8 cellular contexts compared by ENCODE assay signal in genomic region chr1:107935396-107936064, GRCh38. TPM values are rescaled to one million over a fixed set of nuclear protein-coding genes. Genes with fewer than 3 reads are reported as not detected.
DNase-seq lines count a peak whose midpoint lies in the region; ATAC-seq and TF ChIP-seq lines count a peak whose summit lies in the region.

No MANE protein-coding gene starts in this region.

- no peaks in the 10 kb centered on the region for H3K9me3 ChIP-seq in CD4-positive, alpha-beta T cell (ENCODE audit: control insufficient read depth, low read length)

- no peaks in the 10 kb centered on the region for H3K36me3 Mint-ChIP-seq in CD4-positive, alpha-beta T cell (ENCODE audit: low read depth)
- H3K36me3 Mint-ChIP-seq in activated T-cell treated with anti-CD3 and anti-CD28 coated beads, Interleukin-2, amount 50 U/mL, for 4 hours (ENCODE audit: insufficient read depth): no peaks in the 10 kb centered on the region
- H3K36me3 Mint-ChIP-seq in stimulated activated naive B cell treated with anti-CD40 and anti-IgM and Interleukin-4, amounts not matched to agents 10 μg/mL and 1 μg/mL and 100 μg/mL, for 72 hours: peaks cover 0 to 3% of the 10 kb centered on the region in 2 donors

- no peak overlapping the region for H3K27ac ChIP-seq in CD4-positive, alpha-beta T cell (ENCODE audit: low read depth, low read length)

- H3K4me3 Mint-ChIP-seq in CD4-positive, alpha-beta T cell: no peak overlapping the region
- peak overlapping the region; percentile 62 for H3K4me3 Mint-ChIP-seq in activated T-cell treated with anti-CD3 and anti-CD28 coated beads, Interleukin-2, amount 50 U/mL, for 4 hours
- H3K4me3 Mint-ChIP-seq in stimulated activated naive B cell treated with anti-CD40 and anti-IgM and Interleukin-4, amounts not matched to agents 10 μg/mL and 1 μg/mL and 100 μg/mL, for 72 hours: peak overlapping the region; percentile 50 to 77

- H3K4me1 Mint-ChIP-seq in CD4-positive, alpha-beta T cell (ENCODE audit: low read depth): peaks cover 34% of the 10 kb centered on the region
- peaks cover 61% of the 10 kb centered on the region for H3K4me1 Mint-ChIP-seq in activated T-cell treated with anti-CD3 and anti-CD28 coated beads, Interleukin-2, amount 50 U/mL, for 4 hours (ENCODE audit: low read depth)
- H3K4me1 Mint-ChIP-seq in stimulated activated naive B cell treated with anti-CD40 and anti-IgM and Interleukin-4, amounts not matched to agents 10 μg/mL and 1 μg/mL and 100 μg/mL, for 72 hours: peaks cover 40 to 71% of the 10 kb centered on the region in 2 donors

- CTCF ChIA-PET in CD4-positive, alpha-beta T cell (lab: Charles Lee): no interaction called here

- H3K27ac Mint-ChIP-seq in CD4-positive, alpha-beta T cell: no peak overlapping the region
- peak overlapping the region; percentile 89 for H3K27ac Mint-ChIP-seq in stimulated activated naive B cell treated with anti-CD40 and anti-IgM and Interleukin-4, amounts not matched to agents 10 μg/mL and 1 μg/mL and 100 μg/mL, for 72 hours

- POLR2A ChIA-PET in CD4-positive, alpha-beta T cell (lab: Charles Lee): no interaction called here

- intact Hi-C loops in CD4-positive, alpha-beta T cell (cut with DNase I, micrococcal nuclease): loop anchor here in 1 of 2 experiments (10.0 kb wide), 1 partner anchor 151 kb away; no protein-coding TSS in a partner anchor

- DNase-seq in CD4-positive, alpha-beta T cell: no peak
- DNase-seq in activated T-cell treated with anti-CD3 and anti-CD28 coated beads, Interleukin-2, amount 50 U/mL, for 4 hours: no peak
- DNase-seq in stimulated activated naive B cell treated with anti-CD40 and anti-IgM and Interleukin-4, amounts not matched to agents 10 μg/mL and 1 μg/mL and 100 μg/mL, for 72 hours: peak; percentile 74
- DNase-seq in occipital lobe (lab: John Stamatoyannopoulos, UW) (no peak), dermis blood vessel endothelial cell (no peak), DMS79 treated with DMSO at 0.1 percent for 48 hours (lab: John Stamatoyannopoulos, UW) (no peak)

- H3K27me3 Mint-ChIP-seq in CD4-positive, alpha-beta T cell: no peaks in the 10 kb centered on the region
- H3K27me3 Mint-ChIP-seq in activated T-cell treated with anti-CD3 and anti-CD28 coated beads, Interleukin-2, amount 50 U/mL, for 4 hours (ENCODE audit: low read depth): no peaks in the 10 kb centered on the region
- no peaks in the 10 kb centered on the region for H3K27me3 Mint-ChIP-seq in stimulated activated naive B cell treated with anti-CD40 and anti-IgM and Interleukin-4, amounts not matched to agents 10 μg/mL and 1 μg/mL and 100 μg/mL, for 72 hours

- peak; percentile 48 for ATAC-seq in CD4-positive, alpha-beta T cell (ENCODE audit: poor library complexity)
- ATAC-seq in GM19452 (IDR thresholded peaks at IDR 0.05; ENCODE audit: unreplicated experiment) (peak; percentile 84), HG03432 (IDR thresholded peaks at IDR 0.05; ENCODE audit: unreplicated experiment) (peak; percentile 93)
- peak; percentile 74 to 76 for ATAC-seq in activated T-cell treated with anti-CD3 and anti-CD28 coated beads, Interleukin-2, amount 50 U/mL, for 4 hours
- ATAC-seq in stimulated activated naive B cell treated with anti-CD40 and anti-IgM and Interleukin-4, amounts not matched to agents 10 μg/mL and 1 μg/mL and 100 μg/mL, for 72 hours (replicated peaks): peak; percentile 95

- TF ChIP-seq CTCF in CD4-positive, alpha-beta T cell (IDR thresholded peaks at IDR 0.05): no peak

- no peaks in the 10 kb centered on the region for H3K9me3 Mint-ChIP-seq in CD4-positive, alpha-beta T cell
- no peaks in the 10 kb centered on the region for H3K9me3 Mint-ChIP-seq in activated T-cell treated with anti-CD3 and anti-CD28 coated beads, Interleukin-2, amount 50 U/mL, for 4 hours
- H3K9me3 Mint-ChIP-seq in stimulated activated naive B cell treated with anti-CD40 and anti-IgM and Interleukin-4, amounts not matched to agents 10 μg/mL and 1 μg/mL and 100 μg/mL, for 72 hours: no peaks in the 10 kb centered on the region

- no peaks in the 10 kb centered on the region for H3K27me3 ChIP-seq in CD4-positive, alpha-beta T cell (ENCODE audit: control insufficient read depth, insufficient read depth, low read length)

RNA-seq across cellular contexts. Expression of gene VAV3, which starts 29.4 kb away (rescaled TPM):
- total RNA-seq in CD4-positive, alpha-beta T cell: 1 to 10 TPM; 5.5 to 5.6 TPM
- 1 to 10 TPM; 5.4 to 8.8 (median 5.8) TPM for total RNA-seq in activated T-cell treated with anti-CD3 and anti-CD28 coated beads, Interleukin-2, amount 50 U/mL, for 4 hours
- total RNA-seq in occipital lobe: 2.8 TPM
- total RNA-seq in dermis blood vessel endothelial cell: 57.0 and 63.2 TPM in 2 replicates
